In the genomic region with DNA sequence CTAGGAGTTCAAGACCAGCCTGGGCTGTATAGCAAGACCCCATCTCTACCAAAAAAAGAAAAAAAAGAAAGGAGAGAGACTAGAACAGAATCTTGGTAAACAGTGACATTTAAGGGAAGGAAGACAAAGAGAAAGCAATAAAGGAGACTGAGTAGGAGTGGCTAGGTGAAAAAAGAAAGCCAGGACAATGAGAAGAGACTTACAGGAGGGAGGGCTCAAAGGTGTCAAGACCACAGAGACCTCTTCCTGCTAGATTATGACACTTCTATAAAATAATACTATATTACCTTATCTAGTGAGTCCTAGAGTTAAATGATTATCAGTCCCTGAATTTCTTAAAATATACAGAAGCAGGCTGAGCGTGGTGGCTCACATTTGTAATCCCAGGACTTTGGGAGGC, we compare ENCODE assay signal across 13 cellular contexts.
"Had no signal": no experiment of that assay in that cellular context is flagged by ENCODE, and none has a peak within 500 bp of the region (broad histone marks: within the 10 kb centered on the region; RNA-seq: fewer than 3 reads in every experiment).

No MANE protein-coding gene starts in this region.

- H3K4me1 ChIP-seq: gastrocnemius medialis, heart right ventricle, left ventricle myocardium inferior, tibial artery had no signal

- H3K4me3 ChIP-seq: coronary artery, gastrocnemius medialis, heart right ventricle, left ventricle myocardium inferior, tibial artery had no signal

- DNase-seq: activated CD8-positive, alpha-beta memory T cell treated with anti-CD3 and anti-CD28 coated beads, Interleukin-2, amount 50 U/mL, for 48 hours; activated effector memory CD4-positive, alpha-beta T cell treated with Interleukin-2 at 50 U/mL for 16 hours; caudate nucleus; effector CD4-positive, alpha-beta T cell; gastrocnemius medialis; heart right ventricle; kidney; left ventricle myocardium inferior; mesendoderm; retina; stimulated activated CD4-positive, alpha-beta T cell treated with anti-CD3 and anti-CD28 coated beads, Interleukin-4, amount 100 ng/mL, for 4 hours; tibial artery had no signal

- H3K9me3 ChIP-seq: gastrocnemius medialis, heart right ventricle, left ventricle myocardium inferior, tibial artery had no signal

- ATAC-seq: gastrocnemius medialis, heart right ventricle had no signal

- H3K27me3 ChIP-seq: gastrocnemius medialis, heart right ventricle, tibial artery had no signal

- H3K27ac ChIP-seq: coronary artery, gastrocnemius medialis, heart right ventricle, left ventricle myocardium inferior, tibial artery had no signal
